ENCODE assay signal across 21 cellular contexts in the genomic region with DNA sequence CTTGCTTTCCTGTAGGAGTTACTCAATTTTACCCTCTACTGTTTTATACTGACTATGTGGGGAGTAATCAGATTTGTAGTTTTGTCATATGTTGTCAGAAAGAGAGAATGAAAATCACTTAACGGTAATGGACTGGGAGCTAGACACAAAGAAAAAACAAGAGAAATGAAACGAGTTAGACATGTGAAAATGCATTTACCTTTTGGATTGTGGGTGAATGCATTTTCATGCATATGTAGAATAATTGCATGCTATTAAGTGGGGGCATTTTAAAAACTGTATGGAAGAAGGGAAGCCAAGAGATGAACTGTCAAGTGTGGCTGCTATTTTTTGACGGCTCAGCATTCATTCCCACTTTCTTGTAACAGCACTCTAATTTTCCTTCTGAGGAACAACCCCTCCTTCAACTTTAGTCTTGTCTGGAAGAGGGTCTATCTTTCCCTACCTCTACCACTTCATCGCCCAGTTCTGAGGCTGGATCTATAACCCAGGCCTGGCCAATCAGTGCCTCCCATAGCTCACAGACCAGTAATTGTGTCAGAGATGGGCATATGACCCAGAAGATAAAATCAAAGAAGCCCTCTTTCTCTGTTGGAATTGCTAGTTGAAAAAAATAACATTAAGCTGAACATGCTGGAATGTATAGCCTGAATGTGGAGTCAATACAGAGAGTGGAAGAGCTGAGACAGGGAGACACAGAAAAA. TPM values are rescaled to one million over a fixed set of nuclear protein-coding genes. Genes with fewer than 3 reads are reported as not detected.
A peak's percentile ranks its signal among the peaks of the same experiment; 100 is the strongest.
DNase-seq lines count a peak whose midpoint lies in the region; ATAC-seq and TF ChIP-seq lines count a peak whose summit lies in the region.
"Had no signal": no experiment of that assay in that cellular context is flagged by ENCODE, and none has a peak within 500 bp of the region (broad histone marks: within the 10 kb centered on the region; RNA-seq: fewer than 3 reads in every experiment).

No MANE protein-coding gene starts in this region.

- 91% methylated on average over 4 of the region's 4 CpGs for WGBS in smooth muscle cell (ENCODE audit: low lambda C conversion rate)
- 87 to 91% (median 88%) methylated on average over 4 of the region's 4 CpGs for WGBS in stomach, 5 donors

- ATAC-seq in left lobe of liver (peak; percentile 14), GM21723 (IDR thresholded peaks at IDR 0.05; ENCODE audit: unreplicated experiment) (no peak)
- ATAC-seq: SK-N-SH treated with all-trans-retinoic acid at 6 μM for 48 hours had no signal

- H3K4me1 ChIP-seq in ACC112 (ENCODE audit: control insufficient read depth, insufficient read depth, low read length, unreplicated experiment), result peaks cover 12% of the 10 kb centered on the region
- peaks cover 12% of the 10 kb centered on the region for H3K4me1 ChIP-seq in smooth muscle cell (ENCODE audit: low read depth)
- H3K4me1 ChIP-seq in stomach, result peaks cover 0 to 15% (median 3%) of the 10 kb centered on the region in 4 donors

- no peak overlapping the region for H3K4me3 ChIP-seq in ACC112 (ENCODE audit: low read depth, low read length)
- peak overlapping the region; percentile 35; the same call in 1 of the 2 replicates for H3K4me3 ChIP-seq in SK-N-MC
- no peak overlapping the region for H3K4me3 ChIP-seq in smooth muscle cell
- H3K4me3 ChIP-seq in stomach, result no peak overlapping the region

- no peaks in the 10 kb centered on the region for H3K9me3 ChIP-seq in SK-N-MC (ENCODE audit: low read depth, low read length)
- H3K9me3 ChIP-seq in smooth muscle cell (replicated peaks; ENCODE audit: low read depth), result no peaks in the 10 kb centered on the region
- H3K9me3 ChIP-seq in stomach, result no peaks in the 10 kb centered on the region

- H3F3A ChIP-seq in smooth muscle cell (ENCODE audit: low read depth), result no peaks in the 10 kb centered on the region

- DNase-seq in SK-N-MC (ENCODE audit: low read depth, low spot score) (no peak), left lobe of liver (ENCODE audit: low spot score) (no peak), smooth muscle cell (lab: John Stamatoyannopoulos, UW; ENCODE audit: unreplicated experiment) (no peak), stomach (no peak), DMS114 treated with DMSO at 0.1 percent for 48 hours (lab: John Stamatoyannopoulos, UW; ENCODE audit: unreplicated experiment) (no peak)
- DNase-seq: CD4-positive, CD25-positive, alpha-beta regulatory T cell; DMS79; H9; Karpas-422; MV-4-11; NCI-H1105 treated with DMSO at 0.1 percent for 48 hours; NCI-H2029 treated with DMSO at 0.1 percent for 48 hours; NCI-H226; NCI-H510A treated with DMSO at 0.1 percent for 48 hours; NCI-H748 treated with DMSO at 0.1 percent for 48 hours; SHP77 treated with DMSO at 0.1 percent for 48 hours had no signal

- intact Hi-C loops in stomach (cut with DNase I; ENCODE audit: low total_unique reads), result no loop called here

- no peak for TF ChIP-seq POLR2A in stomach (IDR thresholded peaks at IDR 0.05)

- no peak for TF ChIP-seq EP300 in stomach (IDR thresholded peaks at IDR 0.05)

- H3K27ac ChIP-seq in ACC112 (ENCODE audit: low read depth, low read length) (no peak overlapping the region), SK-N-MC (peak overlapping the region; percentile 66; the same call in 1 of the 2 replicates), smooth muscle cell (ENCODE audit: low read depth) (peak overlapping the region; percentile 18), stomach (no peak overlapping the region)
- H3K27ac ChIP-seq: RWPE1 had no signal

- H3K9ac ChIP-seq in SK-N-MC (ENCODE audit: insufficient read length) (peak overlapping the region; percentile 47), smooth muscle cell (ENCODE audit: low read depth) (no peak overlapping the region)

- no peaks in the 10 kb centered on the region for H3K27me3 ChIP-seq in ACC112 (ENCODE audit: insufficient read depth, low read length)
- no peaks in the 10 kb centered on the region for H3K27me3 ChIP-seq in smooth muscle cell (ENCODE audit: low read depth)
- H3K27me3 ChIP-seq in stomach, result no peaks in the 10 kb centered on the region

- no peaks in the 10 kb centered on the region for H4K20me1 ChIP-seq in smooth muscle cell (ENCODE audit: low read depth)

- H3K36me3 ChIP-seq in ACC112 (ENCODE audit: insufficient read depth, low read length) (no peaks in the 10 kb centered on the region), SK-N-MC (ENCODE audit: insufficient read depth, low read length) (no peaks in the 10 kb centered on the region), smooth muscle cell (ENCODE audit: low read depth) (no peaks in the 10 kb centered on the region), stomach (no peaks in the 10 kb centered on the region)

- H3K79me2 ChIP-seq in ACC112 (ENCODE audit: control insufficient read depth, insufficient read depth, low read length, unreplicated experiment), result no peaks in the 10 kb centered on the region
- H3K79me2 ChIP-seq in smooth muscle cell (ENCODE audit: low read depth), result no peaks in the 10 kb centered on the region

- TF ChIP-seq CTCF in smooth muscle cell (IDR thresholded peaks at IDR 0.05; ENCODE audit: borderline replicate concordance, insufficient read depth, poor library complexity, severe bottlenecking) (no peak), stomach (IDR thresholded peaks at IDR 0.05) (no peak)

- H2AFZ ChIP-seq in ACC112 (ENCODE audit: low read length, unreplicated experiment) (peak overlapping the region; percentile 34), smooth muscle cell (ENCODE audit: low read depth) (no peak overlapping the region)

- H3K4me2 ChIP-seq in smooth muscle cell, result no peak overlapping the region

RNA-seq across cellular contexts. Expression of a gene that starts 5.2 kb away (rescaled TPM):
- total RNA-seq in left lobe of liver (3.6 TPM), smooth muscle cell (18.5 and 20.0 TPM in 2 replicates), stomach (10 to 100 TPM in 2 of 5 donors, 1 to 10 TPM in 3; 1.2 to 11.9 (median 9.5) TPM)
- polyA plus RNA-seq in smooth muscle cell (1.5 and 2.2 TPM in 2 replicates), stomach (1 to 10 TPM in 2 of 3 donors, under 1 TPM in 1; 0.78 to 2.1 (median 2.0) TPM)
- total RNA-seq: CD4-positive, CD25-positive, alpha-beta regulatory T cell had no signal
- polyA plus RNA-seq: CD4-positive, CD25-positive, alpha-beta regulatory T cell; IgD-negative memory B cell had no signal

RNA-seq across cellular contexts. Expression of a gene that starts 58.4 kb away (rescaled TPM):
- total RNA-seq in left lobe of liver (76.3 TPM), smooth muscle cell (66.1 and 93.2 TPM in 2 replicates), stomach (10 to 100 TPM in 4 of 5 donors, 1 to 10 TPM in 1; 2.3 to 33.0 (median 21.3) TPM)
- polyA plus RNA-seq in smooth muscle cell (134 and 141 TPM in 2 replicates), stomach (10 to 100 TPM; 27.8 to 45.8 (median 29.5) TPM)

Comparison
In these comparisons a context has a peak if more than half of its experiments do, and no peak if none do; other contexts are left out.
1. H3K27ac ChIP-seq: peak in SK-N-MC (single experiment) and smooth muscle cell (single experiment); none in ACC112 (single experiment) and stomach (0 of 5).